ENCODE assay signal across 15 cellular contexts in genomic region chr1:168767885-168768584, GRCh38. TPM values are rescaled to one million over a fixed set of nuclear protein-coding genes. Genes with fewer than 3 reads are reported as not detected.
DNase-seq lines count a peak whose midpoint lies in the region; ATAC-seq, FAIRE-seq and TF ChIP-seq lines count a peak whose summit lies in the region.
"Had no signal": no experiment of that assay in that cellular context is flagged by ENCODE, and none has a peak within 500 bp of the region (broad histone marks: within the 10 kb centered on the region; RNA-seq: fewer than 3 reads in every experiment).

No MANE protein-coding gene starts in this region.

- H2BK120ac ChIP-seq in H9 (ENCODE audit: low read depth, low read length, poor library complexity, severe bottlenecking), result no peak overlapping the region

- H2BK15ac ChIP-seq in H9 (ENCODE audit: low read depth, low read length), result no peak overlapping the region

- H3K4me2 ChIP-seq in smooth muscle cell, result no peak overlapping the region
- H3K4me2 ChIP-seq in H9 (ENCODE audit: insufficient read depth, insufficient read length, low read length), result no peak overlapping the region

- H3K27me3 ChIP-seq in smooth muscle cell (ENCODE audit: low read depth), result no peaks in the 10 kb centered on the region
- no peaks in the 10 kb centered on the region for H3K27me3 ChIP-seq in H9 (ENCODE audit: insufficient read depth, low read length)

- H4K5ac ChIP-seq in H9 (ENCODE audit: insufficient read length, low read depth, low read length), result no peak overlapping the region

- H3K4ac ChIP-seq in H9 (ENCODE audit: low read depth, low read length), result no peak overlapping the region

- H2AFZ ChIP-seq in smooth muscle cell (ENCODE audit: low read depth) (peak overlapping the region; percentile 39), H9 (ENCODE audit: low read length) (no peak overlapping the region)

- no peak overlapping the region for H4K91ac ChIP-seq in H9 (ENCODE audit: insufficient read length, low read depth, low read length)

- no peak for TF ChIP-seq CTCF in smooth muscle cell (IDR thresholded peaks at IDR 0.05; ENCODE audit: borderline replicate concordance, insufficient read depth, poor library complexity, severe bottlenecking)
- no peak for TF ChIP-seq CTCF in H9 (conservative IDR thresholded peaks at IDR 0.05)

- H2BK20ac ChIP-seq in H9 (ENCODE audit: low read depth, low read length, poor library complexity, severe bottlenecking), result no peak overlapping the region

- H3K14ac ChIP-seq in H9 (ENCODE audit: insufficient read depth, low read length), result no peak overlapping the region

- no peaks in the 10 kb centered on the region for H3K79me1 ChIP-seq in H9 (ENCODE audit: insufficient read depth, low read depth, low read length, poor library complexity, severe bottlenecking)

- no peak overlapping the region for H3K18ac ChIP-seq in H9 (ENCODE audit: insufficient read length, low read depth, low read length)

- no peaks in the 10 kb centered on the region for H3K79me2 ChIP-seq in smooth muscle cell (ENCODE audit: low read depth)
- H3K79me2 ChIP-seq in H9 (ENCODE audit: insufficient read depth, low read length), result no peaks in the 10 kb centered on the region

- no peak overlapping the region for H3K4me3 ChIP-seq in smooth muscle cell
- H3K4me3 ChIP-seq: prostate gland had no signal

- H3T11ph ChIP-seq in H9 (ENCODE audit: low read length), result no peak overlapping the region

- no peaks in the 10 kb centered on the region for H3K9me3 ChIP-seq in smooth muscle cell (replicated peaks; ENCODE audit: low read depth)
- no peaks in the 10 kb centered on the region for H3K9me3 ChIP-seq in H9 (ENCODE audit: control insufficient read depth, low read depth, low read length)
- H3K9me3 ChIP-seq: prostate gland had no signal

- H2BK5ac ChIP-seq in H9 (ENCODE audit: insufficient read length, low read length), result no peak overlapping the region

- H3K36me3 ChIP-seq in smooth muscle cell (ENCODE audit: low read depth), result no peaks in the 10 kb centered on the region
- H3K36me3 ChIP-seq: prostate gland had no signal

- H3K56ac ChIP-seq in H9 (ENCODE audit: insufficient read length, low read depth, low read length), result no peak overlapping the region

- H4K8ac ChIP-seq in H9 (replicated peaks; ENCODE audit: insufficient read length, low read depth, low read length), result no peak overlapping the region

- H3F3A ChIP-seq in smooth muscle cell (ENCODE audit: low read depth), result peaks cover 4% of the 10 kb centered on the region

- H3K4me3 Mint-ChIP-seq in H9, result no peak overlapping the region
- H3K4me3 Mint-ChIP-seq: CD8-positive, alpha-beta T cell had no signal

- DNase-seq in HCEC 1CT (peak; percentile 11), cerebellar cortex (ENCODE audit: low spot score) (peak; percentile 7), iris pigment epithelial cell (ENCODE audit: low read depth) (peak; percentile 6), smooth muscle cell (lab: John Stamatoyannopoulos, UW; ENCODE audit: unreplicated experiment) (no peak), DMS114 treated with DMSO at 0.1 percent for 48 hours (lab: John Stamatoyannopoulos, UW; ENCODE audit: unreplicated experiment) (no peak), H9 (no peak), frontal cortex (ENCODE audit: low spot score in 2 of 2) (no peak)
- DNase-seq: CD8-positive, alpha-beta T cell; NCI-H2227 treated with DMSO at 0.1 percent for 48 hours had no signal

- H2BK12ac ChIP-seq in H9 (ENCODE audit: insufficient read length, low read depth, low read length), result no peak overlapping the region

- no peak for FAIRE-seq in frontal cortex (lab: Jason Lieb, UNC)
- FAIRE-seq: RCC 7860, urothelium cell line had no signal

- H3K27ac ChIP-seq in smooth muscle cell (ENCODE audit: low read depth), result peak overlapping the region; percentile 50
- H3K27ac ChIP-seq in H9 (ENCODE audit: insufficient read length, low read depth, low read length), result no peak overlapping the region
- H3K27ac ChIP-seq: prostate gland had no signal

- no peaks in the 10 kb centered on the region for H3K9me3 Mint-ChIP-seq in H9
- H3K9me3 Mint-ChIP-seq: CD8-positive, alpha-beta T cell had no signal

- H3K23ac ChIP-seq in H9 (ENCODE audit: insufficient read length, low read depth, low read length), result no peak overlapping the region

- H3K9ac ChIP-seq in smooth muscle cell (ENCODE audit: low read depth) (no peak overlapping the region), H9 (ENCODE audit: extremely low read depth, insufficient read length, low read length) (no peak overlapping the region)

- WGBS in smooth muscle cell (ENCODE audit: low lambda C conversion rate), result 85% methylated on average over 4 of the region's 4 CpGs
- WGBS in H9 (ENCODE audit: extremely low coverage, insufficient read length, low lambda C conversion rate), result no CpG with 5 or more reads among the region's 4 CpGs

- no peaks in the 10 kb centered on the region for H4K20me1 ChIP-seq in smooth muscle cell (ENCODE audit: low read depth)
- no peaks in the 10 kb centered on the region for H4K20me1 ChIP-seq in H9 (ENCODE audit: control insufficient read depth, insufficient read depth, insufficient read length)

- no peaks in the 10 kb centered on the region for H3K36me3 Mint-ChIP-seq in H9 (ENCODE audit: insufficient read depth in 1 of 3, low read depth in 3 of 3)
- H3K36me3 Mint-ChIP-seq: CD8-positive, alpha-beta T cell had no signal

- H3K4me1 ChIP-seq in smooth muscle cell (ENCODE audit: low read depth) (peaks cover 6% of the 10 kb centered on the region), H9 (ENCODE audit: insufficient read depth, low read length) (no peaks in the 10 kb centered on the region)
- H3K4me1 ChIP-seq: prostate gland had no signal

- H2AK5ac ChIP-seq in H9 (ENCODE audit: insufficient read length, low read length), result no peak overlapping the region

- H3K4me1 Mint-ChIP-seq in H9, result no peaks in the 10 kb centered on the region

- no peaks in the 10 kb centered on the region for H3K27me3 Mint-ChIP-seq in H9 (ENCODE audit: low read depth)

- no peaks in the 10 kb centered on the region for H3K23me2 ChIP-seq in H9 (ENCODE audit: insufficient read length, low read depth, low read length, poor library complexity, severe bottlenecking)

- no peak for ATAC-seq in HG02884 (IDR thresholded peaks at IDR 0.05; ENCODE audit: unreplicated experiment)
- ATAC-seq: CD8-positive, alpha-beta T cell; HCT116 had no signal

- H3K27ac Mint-ChIP-seq in H9, result no peak overlapping the region
- H3K27ac Mint-ChIP-seq: CD8-positive, alpha-beta T cell had no signal

RNA-seq across cellular contexts. Expression of gene DPT, which starts 39.0 kb away (rescaled TPM):
- total RNA-seq in smooth muscle cell (3.1 and 7.7 TPM in 2 replicates), H9 (2021) (not detected in 2 replicates), frontal cortex (under 0.01 TPM)
- 13.1 and 13.4 TPM in 2 replicates for polyA plus RNA-seq in smooth muscle cell
- total RNA-seq: CD8-positive, alpha-beta T cell; epithelial cell of proximal tubule had no signal

Comparison
In these comparisons a context has a peak if more than half of its experiments do, and no peak if none do; other contexts are left out.
1. DNase-seq: peak in HCEC 1CT (single experiment), cerebellar cortex (single experiment) and iris pigment epithelial cell (single experiment); none in smooth muscle cell (single experiment), DMS114 treated with DMSO at 0.1 percent for 48 hours (single experiment), H9 (single experiment) and frontal cortex (0 of 2).